In the genomic region with DNA sequence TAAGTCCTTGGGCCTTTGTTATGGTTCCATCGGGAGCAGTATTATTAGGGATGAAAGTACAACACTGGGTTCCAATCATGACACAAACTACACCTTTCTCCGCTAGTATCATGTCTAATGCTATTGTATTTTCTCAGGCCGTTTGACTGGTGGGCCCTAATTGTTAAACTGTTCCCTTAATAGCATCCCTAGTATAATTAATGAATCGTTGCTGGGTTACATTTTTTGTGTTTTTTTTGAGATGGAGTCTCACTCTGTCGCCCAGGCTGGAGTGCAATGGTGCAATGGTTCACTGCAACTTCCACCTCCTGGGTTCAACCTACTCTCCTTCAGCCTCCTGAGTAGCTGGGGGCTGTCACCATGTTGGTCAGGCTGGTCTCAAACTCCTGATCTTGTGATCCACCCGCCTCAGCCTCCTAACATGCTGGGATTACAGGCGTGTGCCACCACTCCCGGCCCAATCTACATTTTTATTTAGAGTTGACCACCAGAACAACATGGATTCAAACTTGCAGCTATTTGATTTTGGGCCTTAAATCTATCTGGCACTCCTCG, we compare ENCODE assay signal across 1 cellular context.
TF ChIP-seq lines count a peak whose summit lies in the region.

No MANE protein-coding gene starts in this region.

TF ChIP-seq in IMR-90, 13 proteins besides CTCF, POLR2A, EP300 and RAD21 (continued from another document):
- TF ChIP-seq, protein P1, sequence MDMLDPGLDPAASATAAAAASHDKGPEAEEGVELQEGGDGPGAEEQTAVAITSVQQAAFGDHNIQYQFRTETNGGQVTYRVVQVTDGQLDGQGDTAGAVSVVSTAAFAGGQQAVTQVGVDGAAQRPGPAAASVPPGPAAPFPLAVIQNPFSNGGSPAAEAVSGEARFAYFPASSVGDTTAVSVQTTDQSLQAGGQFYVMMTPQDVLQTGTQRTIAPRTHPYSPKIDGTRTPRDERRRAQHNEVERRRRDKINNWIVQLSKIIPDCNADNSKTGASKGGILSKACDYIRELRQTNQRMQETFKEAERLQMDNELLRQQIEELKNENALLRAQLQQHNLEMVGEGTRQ (IDR thresholded peaks at IDR 0.05; ENCODE audit: low read depth, low read length) = no peak
- TF ChIP-seq NFE2L2 (IDR thresholded peaks at IDR 0.05; ENCODE audit: low read depth, low read length) (no peak), CHD1 (IDR thresholded peaks at IDR 0.05; ENCODE audit: low read depth, low read length) (no peak), MAZ (IDR thresholded peaks at IDR 0.05; ENCODE audit: borderline replicate concordance, low read depth, low read length) (no peak), RFX5 (IDR thresholded peaks at IDR 0.05; ENCODE audit: low read depth, low read length) (no peak), CEBPB (IDR thresholded peaks at IDR 0.05; ENCODE audit: low read depth, low read length) (no peak), FOS (IDR thresholded peaks at IDR 0.05; ENCODE audit: low read depth, low read length) (no peak), RCOR1 (IDR thresholded peaks at IDR 0.05; ENCODE audit: insufficient replicate concordance, low read length) (no peak), MAFK (IDR thresholded peaks at IDR 0.05; ENCODE audit: low read depth, low read length) (no peak), BHLHE40 (IDR thresholded peaks at IDR 0.05; ENCODE audit: low read depth, low read length) (no peak), MXI1 (IDR thresholded peaks at IDR 0.05; ENCODE audit: borderline replicate concordance, low read depth, low read length) (no peak)
- TF ChIP-seq, protein P2, sequence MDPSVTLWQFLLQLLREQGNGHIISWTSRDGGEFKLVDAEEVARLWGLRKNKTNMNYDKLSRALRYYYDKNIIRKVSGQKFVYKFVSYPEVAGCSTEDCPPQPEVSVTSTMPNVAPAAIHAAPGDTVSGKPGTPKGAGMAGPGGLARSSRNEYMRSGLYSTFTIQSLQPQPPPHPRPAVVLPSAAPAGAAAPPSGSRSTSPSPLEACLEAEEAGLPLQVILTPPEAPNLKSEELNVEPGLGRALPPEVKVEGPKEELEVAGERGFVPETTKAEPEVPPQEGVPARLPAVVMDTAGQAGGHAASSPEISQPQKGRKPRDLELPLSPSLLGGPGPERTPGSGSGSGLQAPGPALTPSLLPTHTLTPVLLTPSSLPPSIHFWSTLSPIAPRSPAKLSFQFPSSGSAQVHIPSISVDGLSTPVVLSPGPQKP (IDR thresholded peaks at IDR 0.05; ENCODE audit: borderline replicate concordance, low read depth, low read length) = no peak
